In the genomic region with DNA sequence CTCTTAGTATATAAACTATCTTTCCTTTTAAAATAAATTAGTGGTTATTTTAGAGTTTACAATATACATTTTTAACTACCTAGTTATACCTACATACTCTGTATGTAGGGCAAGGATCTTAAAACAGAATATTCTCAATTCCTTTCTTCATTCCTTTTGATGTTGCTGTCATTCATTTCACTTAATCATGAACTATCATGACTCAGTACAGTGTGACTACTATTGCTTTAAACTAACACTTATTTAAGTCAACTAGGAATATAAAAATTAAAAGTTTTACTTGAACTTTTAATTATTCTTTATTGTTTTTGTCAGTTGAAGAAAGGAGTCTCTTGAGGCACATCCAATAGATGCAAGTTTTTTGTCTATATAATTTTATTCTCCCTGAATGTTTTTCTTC, we compare ENCODE assay signal across 24 cellular contexts.
DNase-seq lines count a peak whose midpoint lies in the region; ATAC-seq, FAIRE-seq and TF ChIP-seq lines count a peak whose summit lies in the region.
"Had no signal": no experiment of that assay in that cellular context is flagged by ENCODE, and none has a peak within 500 bp of the region (broad histone marks: within the 10 kb centered on the region; RNA-seq: fewer than 3 reads in every experiment).

No MANE protein-coding gene starts in this region.

- H3K27me3 ChIP-seq in HAP-1 (ENCODE audit: low read depth) = no peaks in the 10 kb centered on the region
- H3K27me3 ChIP-seq: BLaER1 treated with 17β-estradiol and CSF1 and Interleukin-3, amounts not matched to agents 10 nM and 100 nM had no signal

- TF ChIP-seq POLR2A in GM12892 (IDR thresholded peaks at IDR 0.05; ENCODE audit: low read depth, low read length) = no peak

- peaks cover 3% of the 10 kb centered on the region; the same call in 1 of the 2 replicates for H3K4me1 ChIP-seq in HAP-1
- H3K4me1 ChIP-seq: BLaER1 treated with 17β-estradiol and CSF1 and Interleukin-3, amounts not matched to agents 10 nM and 100 nM had no signal

- in situ Hi-C loops in HAP-1 (cut with MboI; ENCODE audit: low sequenced_read_pairs) = no loop called here

- FAIRE-seq in GM12892 (lab: Jason Lieb, UNC) = no peak
- FAIRE-seq: GM12878, HTR-8/SVneo had no signal

- H3K4me3 ChIP-seq in epithelial cell of proximal tubule (ENCODE audit: low read depth, low read length) (no peak overlapping the region), HAP-1 (no peak overlapping the region)
- H3K4me3 ChIP-seq: BLaER1 treated with 17β-estradiol and CSF1 and Interleukin-3, amounts not matched to agents 10 nM and 100 nM; GM12878; PC-9 had no signal

- no peaks in the 10 kb centered on the region for H3K36me3 ChIP-seq in HAP-1 (replicated peaks)
- H3K36me3 ChIP-seq: BLaER1 treated with 17β-estradiol and CSF1 and Interleukin-3, amounts not matched to agents 10 nM and 100 nM had no signal

- TF ChIP-seq CTCF in epithelial cell of proximal tubule (conservative IDR thresholded peaks at IDR 0.05; ENCODE audit: low read depth, low read length) = no peak

- DNase-seq in HCEC 1CT (peak; percentile 39), amniotic epithelial cell (ENCODE audit: low read depth) (peak; percentile 27), epithelial cell of proximal tubule (ENCODE audit: low read depth) (peak; percentile 16), HAP-1 (ENCODE audit: low spot score in 2 of 2) (no peak), GM12892 (ENCODE audit: insufficient read length) (no peak), dermis blood vessel endothelial cell (no peak)
- DNase-seq: AML-193; CD4-positive, alpha-beta T cell; DMS53; GOT3; KBM-7; NCI-H1105 treated with DMSO at 0.1 percent for 48 hours; NCI-H146; NCI-H1930; NCI-H2107; NCI-H524; NCI-H748 treated with DMSO at 0.1 percent for 48 hours; PC-9; SHP77 treated with DMSO at 0.1 percent for 48 hours had no signal

- no peak for ATAC-seq in HG02973 (IDR thresholded peaks at IDR 0.05; ENCODE audit: unreplicated experiment)
- ATAC-seq: GM12878, HCT116 had no signal

- H3K9me3 ChIP-seq in HAP-1 = no peaks in the 10 kb centered on the region
- H3K9me3 ChIP-seq: BLaER1 treated with 17β-estradiol and CSF1 and Interleukin-3, amounts not matched to agents 10 nM and 100 nM had no signal

Comparison
In these comparisons a context has a peak if more than half of its experiments do, and no peak if none do; other contexts are left out.
1. DNase-seq: peak in HCEC 1CT (single experiment), amniotic epithelial cell (single experiment) and epithelial cell of proximal tubule (single experiment); none in HAP-1 (0 of 2), GM12892 (single experiment) and dermis blood vessel endothelial cell (single experiment).